In genomic region chr13:73142091-73142490, GRCh38 we compare ENCODE assay signal across 1 cellular context.
TF ChIP-seq lines count a peak whose summit lies in the region.

No MANE protein-coding gene starts in this region.

TF ChIP-seq in endothelial cell of umbilical vein, 7 proteins besides CTCF, POLR2A, EP300 and RAD21:
- TF ChIP-seq POLR2AphosphoS5 (IDR thresholded peaks at IDR 0.05; ENCODE audit: insufficient read depth, low read depth, low read length) (no peak), JUN (IDR thresholded peaks at IDR 0.05; ENCODE audit: borderline replicate concordance, insufficient read depth, insufficient read length, low read depth) (no peak), GATA2 (IDR thresholded peaks at IDR 0.05; ENCODE audit: insufficient read depth, insufficient read length, low read depth, low read length) (no peak), MYC (IDR thresholded peaks at IDR 0.05; ENCODE audit: low read depth, low read length) (no peak), MAX (IDR thresholded peaks at IDR 0.05; ENCODE audit: insufficient read depth, insufficient read length) (no peak), FOS (IDR thresholded peaks at IDR 0.05; ENCODE audit: borderline replicate concordance, insufficient read depth, low read length) (no peak), EZH2 (IDR thresholded peaks at IDR 0.05; ENCODE audit: borderline replicate concordance, low read depth, low read length, severe bottlenecking) (no peak)
TF ChIP-seq in endothelial cell of umbilical vein: peak in this region for 0.
